ENCODE assay signal across 16 cellular contexts in genomic region chr3:82610236-82610635, GRCh38.
DNase-seq lines count a peak whose midpoint lies in the region; ATAC-seq, FAIRE-seq and TF ChIP-seq lines count a peak whose summit lies in the region.
"Had no signal": no experiment of that assay in that cellular context is flagged by ENCODE, and none has a peak within 500 bp of the region (broad histone marks: within the 10 kb centered on the region; RNA-seq: fewer than 3 reads in every experiment).

No MANE protein-coding gene starts in this region.

- DNase-seq in MCF 10A (ENCODE audit: unreplicated experiment) (peak; percentile 12), breast epithelium (ENCODE audit: low spot score in 2 of 2) (no peak), RWPE1 (ENCODE audit: low spot score) (peak; percentile 9), bronchial epithelial cell (ENCODE audit: low read depth) (peak; percentile 91), DMS53 treated with DMSO at 0.1 percent for 48 hours (lab: John Stamatoyannopoulos, UW; ENCODE audit: unreplicated experiment) (no peak), stomach (no peak), NCI-H187 treated with DMSO at 0.1 percent for 48 hours (lab: John Stamatoyannopoulos, UW) (no peak)
- DNase-seq: CD8-positive, alpha-beta T cell; COR-L47; H7 had no signal

- H3K9me3 Mint-ChIP-seq in MCF 10A (ENCODE audit: unreplicated experiment) = peaks cover 27% of the 10 kb centered on the region

- H3K27me3 ChIP-seq in breast epithelium = no peaks in the 10 kb centered on the region
- H3K27me3 ChIP-seq in bronchial epithelial cell (ENCODE audit: control insufficient read depth, insufficient read depth, low read length) = no peaks in the 10 kb centered on the region
- H3K27me3 ChIP-seq in stomach = no peaks in the 10 kb centered on the region

- BruUV-seq in MCF 10A (replicated peaks; lab: Mats Ljungman, UMichigan) = no TSS peak

- FAIRE-seq in bronchial epithelial cell (lab: Jason Lieb, UNC) = no peak
- FAIRE-seq: D721Med, GM18507 had no signal

- H3K27me3 Mint-ChIP-seq in MCF 10A (ENCODE audit: insufficient read depth, unreplicated experiment) = no peaks in the 10 kb centered on the region

- POLR2A ChIA-PET in MCF 10A (lab: Yijun Ruan, JAX) = no interaction called here
- POLR2A ChIA-PET in RWPE1 (lab: Yijun Ruan, JAX; ENCODE audit: low non-redundant PET) = no interaction called here

- H3K36me3 Mint-ChIP-seq in MCF 10A (ENCODE audit: insufficient read depth, unreplicated experiment) = no peaks in the 10 kb centered on the region
- H3K36me3 Mint-ChIP-seq: CD14-positive monocyte; CD8-positive, alpha-beta T cell had no signal

- intact Hi-C loops in MCF 10A (cut with micrococcal nuclease) = no loop called here
- intact Hi-C loops in breast epithelium (cut with DNase I; ENCODE audit: low total_unique reads) = no loop called here
- intact Hi-C loops in stomach (cut with DNase I; ENCODE audit: low total_unique reads) = no loop called here

- no peak overlapping the region for H3K4me3 Mint-ChIP-seq in MCF 10A (ENCODE audit: unreplicated experiment)
- H3K4me3 Mint-ChIP-seq: CD14-positive monocyte; CD8-positive, alpha-beta T cell; GM23338 had no signal

- CTCF ChIA-PET in MCF 10A (lab: Yijun Ruan, JAX) (interaction anchor here (0.7 kb wide), 1 partner anchor 118 kb away, joined by 3 read pairs; no protein-coding TSS in a partner anchor), RWPE1 (lab: Yijun Ruan, JAX) (no interaction called here)

- no peak overlapping the region for H3K4me3 ChIP-seq in breast epithelium
- H3K4me3 ChIP-seq in bronchial epithelial cell (ENCODE audit: low read depth, low read length) = no peak overlapping the region
- H3K4me3 ChIP-seq in stomach = no peak overlapping the region
- H3K4me3 ChIP-seq: GM23338 had no signal

- TF ChIP-seq EP300 in stomach (IDR thresholded peaks at IDR 0.05) = no peak

- H3K4me1 ChIP-seq in breast epithelium (no peaks in the 10 kb centered on the region), stomach (no peaks in the 10 kb centered on the region)

- TF ChIP-seq CTCF in MCF 10A (IDR thresholded peaks at IDR 0.05; ENCODE audit: unreplicated experiment) (no peak), breast epithelium (IDR thresholded peaks at IDR 0.05) (no peak), RWPE1 (conservative IDR thresholded peaks at IDR 0.05; ENCODE audit: low read depth) (no peak), bronchial epithelial cell (IDR thresholded peaks at IDR 0.05; ENCODE audit: insufficient read depth, low read length, severe bottlenecking) (no peak), stomach (IDR thresholded peaks at IDR 0.05) (no peak)

- no peak for ATAC-seq in GM19452 (IDR thresholded peaks at IDR 0.05; ENCODE audit: unreplicated experiment)
- ATAC-seq: CD8-positive, alpha-beta T cell; GM23338 had no signal

- H3K27ac ChIP-seq in breast epithelium (no peak overlapping the region), RWPE1 (no peak overlapping the region), stomach (no peak overlapping the region)
- H3K27ac ChIP-seq: 22Rv1 had no signal

- no peaks in the 10 kb centered on the region for H3K9me3 ChIP-seq in breast epithelium
- H3K9me3 ChIP-seq in stomach = no peaks in the 10 kb centered on the region

- H3K36me3 ChIP-seq in breast epithelium (no peaks in the 10 kb centered on the region), bronchial epithelial cell (ENCODE audit: control insufficient read depth, insufficient read depth, low read length) (no peaks in the 10 kb centered on the region), stomach (no peaks in the 10 kb centered on the region)

- H3K27ac Mint-ChIP-seq in MCF 10A (ENCODE audit: low read depth, unreplicated experiment) = no peak overlapping the region
- H3K27ac Mint-ChIP-seq: CD14-positive monocyte; CD8-positive, alpha-beta T cell; GM23338 had no signal

- TF ChIP-seq POLR2A in breast epithelium (IDR thresholded peaks at IDR 0.05) = no peak
- TF ChIP-seq POLR2A in stomach (IDR thresholded peaks at IDR 0.05) = no peak

- WGBS in stomach, 5 donors = 54 to 71% (median 64%) methylated on average over 1 of the region's 1 CpG

- H3K4me1 Mint-ChIP-seq in MCF 10A (ENCODE audit: insufficient read depth, unreplicated experiment) = no peaks in the 10 kb centered on the region
- H3K4me1 Mint-ChIP-seq: CD14-positive monocyte, GM23338 had no signal

Comparison
In these comparisons a context has a peak if more than half of its experiments do, and no peak if none do; other contexts are left out.
1. DNase-seq: peak in MCF 10A (single experiment), RWPE1 (single experiment) and bronchial epithelial cell (single experiment); none in breast epithelium (0 of 2), DMS53 treated with DMSO at 0.1 percent for 48 hours (single experiment), stomach (single experiment) and NCI-H187 treated with DMSO at 0.1 percent for 48 hours (single experiment).